1 cellular context compared by ENCODE assay signal in genomic region chr18:62342884-62343283, GRCh38.
TF ChIP-seq lines count a peak whose summit lies in the region.

No MANE protein-coding gene starts in this region.

TF ChIP-seq in K562, 482 proteins besides CTCF, POLR2A, EP300 and RAD21 (continued from another document):
- TF ChIP-seq CHD7 (IDR thresholded peaks at IDR 0.05; ENCODE audit: low read depth, low read length) (no peak), CBX2 (IDR thresholded peaks at IDR 0.05; ENCODE audit: insufficient read depth, low read length, poor library complexity, severe bottlenecking) (peak; percentile 80), TSHZ1 (CRISPR knock-in tag; IDR thresholded peaks at IDR 0.05) (no peak)
